ENCODE assay signal across 8 cellular contexts in the genomic region with DNA sequence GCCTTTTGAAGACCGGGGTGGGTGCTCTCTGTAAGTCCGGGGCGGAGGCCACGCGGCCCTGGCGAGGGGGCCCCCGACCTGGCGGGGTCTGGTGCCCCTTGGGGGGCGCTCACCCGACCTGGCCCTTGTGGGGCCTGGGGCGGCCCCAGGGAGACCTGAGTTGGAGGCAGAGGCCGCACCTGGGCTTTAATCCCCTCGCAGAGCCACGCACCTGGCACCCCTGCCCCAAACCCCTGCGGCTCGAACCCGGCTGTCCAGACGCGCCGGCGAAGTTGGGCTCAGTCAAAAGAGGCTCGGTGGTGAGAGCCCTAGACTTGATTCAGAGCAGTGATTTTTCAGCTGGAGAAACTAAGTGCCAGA. TPM values are rescaled to one million over a fixed set of nuclear protein-coding genes. Genes with fewer than 3 reads are reported as not detected.
DNase-seq lines count a peak whose midpoint lies in the region; ATAC-seq, FAIRE-seq and TF ChIP-seq lines count a peak whose summit lies in the region.

No MANE protein-coding gene starts in this region.

- 5 to 7% methylated on average over 19 to 22 of the region's 22 CpGs for WGBS in aorta, 2 donors

- ATAC-seq in GM21526 (IDR thresholded peaks at IDR 0.05; ENCODE audit: low FRiP score, unreplicated experiment) (peak; percentile 21), aorta (ENCODE audit: low FRiP score) (no peak), HG02840 (IDR thresholded peaks at IDR 0.05; ENCODE audit: low FRiP score, unreplicated experiment) (no peak)

- FAIRE-seq in frontal cortex (lab: Jason Lieb, UNC), result no peak

- TF ChIP-seq CTCF in BE2C (IDR thresholded peaks at IDR 0.05; ENCODE audit: low read depth, low read length) (no peak), VCaP (conservative IDR thresholded peaks at IDR 0.05) (no peak)

- H3K27me3 ChIP-seq in BE2C, result no peaks in the 10 kb centered on the region
- no peaks in the 10 kb centered on the region for H3K27me3 ChIP-seq in layer of hippocampus (ENCODE audit: control insufficient read depth, insufficient read depth, low read length)
- no peaks in the 10 kb centered on the region for H3K27me3 ChIP-seq in aorta (ENCODE audit: control insufficient read depth in 1 of 2, insufficient read depth in 2 of 2, low read length in 1 of 2)

- H3K36me3 ChIP-seq in BE2C (peaks cover 8% of the 10 kb centered on the region), aorta (ENCODE audit: control insufficient read depth in 1 of 2, insufficient read depth in 2 of 2, low read length in 1 of 2) (peaks cover 0 to 4% of the 10 kb centered on the region in 2 donors)

- H3K9me3 ChIP-seq in BE2C (no peaks in the 10 kb centered on the region), aorta (ENCODE audit: control insufficient read depth, low read length) (no peaks in the 10 kb centered on the region)

- intact Hi-C loops in aorta (cut with DNase I), result loop anchor here (5.0 to 10.0 kb wide), 3 partner anchors 104 to 206 kb away; a partner anchor contains a TSS

- peak overlapping the region; percentile 75 for H3K4me3 ChIP-seq in BE2C (ENCODE audit: low read depth, low read length)
- H3K4me3 ChIP-seq in aorta (ENCODE audit: low read length in 2 of 2), result peak overlapping the region; percentile 1 to 46

- DNase-seq in BE2C, result no peak
- DNase-seq in aorta, result no peak
- no peak for DNase-seq in frontal cortex (ENCODE audit: low spot score in 2 of 2)
- DNase-seq in OCI-M1 (lab: John Stamatoyannopoulos, UW), result no peak

- H3K27ac ChIP-seq in VCaP (peak overlapping the region; percentile 85), layer of hippocampus (ENCODE audit: low read depth, low read length) (peak overlapping the region; percentile 52), aorta (ENCODE audit: low read depth in 1 of 2, low read length in 2 of 2) (no peak overlapping the region)

- no peaks in the 10 kb centered on the region for H3K4me1 ChIP-seq in BE2C
- H3K4me1 ChIP-seq in aorta (ENCODE audit: control insufficient read depth in 1 of 2, insufficient read depth in 2 of 2, low read length in 2 of 2), result peaks cover 0 to 5% of the 10 kb centered on the region in 2 donors

RNA-seq across cellular contexts. Expression of a gene that starts 0.3 kb away (rescaled TPM):
- polyA plus RNA-seq in BE2C (2012; ENCODE audit: insufficient read depth, insufficient read length, low read depth), result 0.88 TPM
- total RNA-seq in aorta, result 1 to 10 TPM; 2.8 to 3.9 TPM
- 1 to 10 TPM in 1 of 2 donors, under 1 TPM in 1; 0.88 to 1.6 TPM for polyA plus RNA-seq in aorta
- total RNA-seq in frontal cortex, result 6.1 TPM

RNA-seq across cellular contexts. Expression of a gene that starts 30.1 kb away (rescaled TPM):
- 147 TPM for polyA plus RNA-seq in BE2C (2012; ENCODE audit: insufficient read depth, insufficient read length, low read depth)
- total RNA-seq in aorta, result 10 to 100 TPM; 37.2 to 42.3 TPM
- polyA plus RNA-seq in aorta, result 10 to 100 TPM; 39.4 to 81.8 TPM
- 12.6 TPM for total RNA-seq in frontal cortex

RNA-seq across cellular contexts. Expression of a gene that starts 60.0 kb away (rescaled TPM):
- not detected for polyA plus RNA-seq in BE2C (2012; ENCODE audit: insufficient read depth, insufficient read length, low read depth)
- total RNA-seq in aorta (1 to 10 TPM; 3.1 to 5.2 TPM), frontal cortex (not detected)
- polyA plus RNA-seq in aorta, result 10 to 100 TPM in 1 of 2 donors, 1 to 10 TPM in 1; 6.6 to 14.4 TPM

Comparison
In these comparisons a context has a peak if more than half of its experiments do, and no peak if none do; other contexts are left out.
1. H3K27ac ChIP-seq: peak in VCaP (single experiment) and layer of hippocampus (single experiment); none in aorta (0 of 2).